Comparison of ENCODE assay signal across 25 cellular contexts in the genomic region with DNA sequence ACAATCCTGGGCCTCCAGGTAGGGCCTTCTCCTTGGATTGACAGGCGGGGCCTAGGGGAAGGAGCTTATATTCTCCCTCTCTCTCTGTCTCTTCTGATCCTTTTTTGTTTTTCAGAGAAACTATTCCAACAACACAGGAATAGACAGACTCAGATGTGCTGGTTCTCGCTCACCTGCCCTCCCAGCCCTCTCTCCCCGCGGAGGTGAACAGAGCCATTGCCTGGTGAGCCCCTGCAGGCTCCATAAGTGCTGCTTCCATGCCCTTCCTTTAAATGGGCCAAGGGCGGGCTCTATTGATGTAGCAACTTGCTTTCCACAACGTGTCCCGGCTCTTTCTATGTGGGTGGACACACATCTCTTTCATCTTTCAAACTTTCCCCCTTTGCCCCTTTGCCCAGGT.
"Had no signal": no experiment of that assay in that cellular context is flagged by ENCODE, and none has a peak within 500 bp of the region (broad histone marks: within the 10 kb centered on the region; RNA-seq: fewer than 3 reads in every experiment).

No MANE protein-coding gene starts in this region.

- H3K27me3 Mint-ChIP-seq: activated CD4-positive, alpha-beta memory T cell treated with anti-CD3 and anti-CD28 coated beads for 36 hours; activated CD4-positive, alpha-beta T cell treated with anti-CD3 and anti-CD28 coated beads, Interleukin-2, amount 10 ng/mL, durations not matched to agents 24 days and 14 days; activated T-cell treated with anti-CD3 and anti-CD28 coated beads, Interleukin-2, amount 50 U/mL, for 24 hours had no signal

- H3K9me3 Mint-ChIP-seq: activated CD4-positive, alpha-beta memory T cell treated with anti-CD3 and anti-CD28 coated beads for 36 hours; activated CD4-positive, alpha-beta T cell treated with anti-CD3 and anti-CD28 coated beads, Interleukin-2, amount 10 ng/mL, durations not matched to agents 24 days and 14 days; activated naive CD8-positive, alpha-beta T cell treated with anti-CD3 and anti-CD28 coated beads for 36 hours; activated naive CD8-positive, alpha-beta T cell treated with anti-CD3 and anti-CD28 coated beads, Interleukin-2, amount 50 U/mL, for 24 hours; activated T-cell treated with anti-CD3 and anti-CD28 coated beads, Interleukin-2, amount 50 U/mL, for 24 hours; activated T-cell treated with anti-CD3 and anti-CD28 coated beads, Interleukin-2, amount 50 U/mL, for 72 hours had no signal

- H3K27ac Mint-ChIP-seq: activated CD4-positive, alpha-beta memory T cell treated with anti-CD3 and anti-CD28 coated beads for 36 hours; activated CD4-positive, alpha-beta T cell treated with anti-CD3 and anti-CD28 coated beads for 36 hours; activated CD4-positive, alpha-beta T cell treated with anti-CD3 and anti-CD28 coated beads, Interleukin-2, amount 10 ng/mL, durations not matched to agents 24 days and 14 days; activated CD8-positive, alpha-beta T cell treated with anti-CD3 and anti-CD28 coated beads, Interleukin-2, amount 10 ng/mL, durations not matched to agents 7 days and 5 days; activated naive CD8-positive, alpha-beta T cell treated with anti-CD3 and anti-CD28 coated beads for 36 hours; activated naive CD8-positive, alpha-beta T cell treated with anti-CD3 and anti-CD28 coated beads, Interleukin-2, amount 50 U/mL, for 24 hours; activated T-cell treated with anti-CD3 and anti-CD28 coated beads, Interleukin-2, amount 50 U/mL, for 24 hours; activated T-cell treated with anti-CD3 and anti-CD28 coated beads, Interleukin-2, amount 50 U/mL, for 72 hours; effector memory CD8-positive, alpha-beta T cell had no signal

- DNase-seq: activated CD4-positive, alpha-beta memory T cell treated with anti-CD3 and anti-CD28 coated beads for 36 hours; activated CD4-positive, alpha-beta T cell treated with anti-CD3 and anti-CD28 coated beads for 36 hours; activated CD4-positive, CD25-positive, alpha-beta regulatory T cell; activated CD4-positive, CD25-positive, alpha-beta regulatory T cell treated with anti-CD3 and anti-CD28 coated beads, Interleukin-2, amount 50 U/mL, for 72 hours; activated CD8-positive, alpha-beta T cell treated with anti-CD3 and anti-CD28 coated beads, Interleukin-2, amount 10 ng/mL, durations not matched to agents 7 days and 5 days; activated gamma-delta T cell; activated naive CD4-positive, alpha-beta T cell; activated naive CD4-positive, alpha-beta T cell treated with anti-CD3 and anti-CD28 coated beads, Interleukin-2, amount 50 U/mL, for 16 hours; activated naive CD8-positive, alpha-beta T cell treated with anti-CD3 and anti-CD28 coated beads for 36 hours; activated naive CD8-positive, alpha-beta T cell treated with anti-CD3 and anti-CD28 coated beads, Interleukin-2, amount 50 U/mL, for 24 hours; activated T-cell treated with anti-CD3 and anti-CD28 coated beads for 4 hours; activated T-cell treated with anti-CD3 and anti-CD28 coated beads, Interleukin-2, amount 50 U/mL, for 24 hours; activated T-cell treated with anti-CD3 and anti-CD28 coated beads, Interleukin-2, amount 50 U/mL, for 72 hours; adrenal gland; amygdala; body of pancreas; caudate nucleus; cortex of kidney; dermis blood vessel endothelial cell; effector CD4-positive, alpha-beta T cell; effector memory CD8-positive, alpha-beta T cell; foreskin fibroblast; T-helper 2 cell had no signal

- ATAC-seq: activated CD4-positive, alpha-beta T cell treated with anti-CD3 and anti-CD28 coated beads for 36 hours; activated CD8-positive, alpha-beta T cell treated with anti-CD3 and anti-CD28 coated beads, Interleukin-2, amount 10 ng/mL, durations not matched to agents 7 days and 5 days; activated naive CD8-positive, alpha-beta T cell treated with anti-CD3 and anti-CD28 coated beads, Interleukin-2, amount 50 U/mL, for 24 hours; activated T-cell treated with anti-CD3 and anti-CD28 coated beads, Interleukin-2, amount 50 U/mL, for 72 hours; body of pancreas; effector memory CD8-positive, alpha-beta T cell had no signal

- H3K27me3 ChIP-seq: adrenal gland, body of pancreas had no signal

- H3K4me3 ChIP-seq: adrenal gland, body of pancreas had no signal

- H3K27ac ChIP-seq: adrenal gland, body of pancreas, epithelial cell of prostate had no signal

- H3K4me3 Mint-ChIP-seq: activated CD4-positive, alpha-beta memory T cell treated with anti-CD3 and anti-CD28 coated beads for 36 hours; activated CD4-positive, alpha-beta T cell treated with anti-CD3 and anti-CD28 coated beads for 36 hours; activated CD4-positive, alpha-beta T cell treated with anti-CD3 and anti-CD28 coated beads, Interleukin-2, amount 10 ng/mL, durations not matched to agents 24 days and 14 days; activated CD8-positive, alpha-beta T cell treated with anti-CD3 and anti-CD28 coated beads, Interleukin-2, amount 10 ng/mL, durations not matched to agents 7 days and 5 days; activated naive CD8-positive, alpha-beta T cell treated with anti-CD3 and anti-CD28 coated beads for 36 hours; activated naive CD8-positive, alpha-beta T cell treated with anti-CD3 and anti-CD28 coated beads, Interleukin-2, amount 50 U/mL, for 24 hours; activated T-cell treated with anti-CD3 and anti-CD28 coated beads, Interleukin-2, amount 50 U/mL, for 24 hours; activated T-cell treated with anti-CD3 and anti-CD28 coated beads, Interleukin-2, amount 50 U/mL, for 72 hours; effector memory CD8-positive, alpha-beta T cell had no signal

- H3K4me1 Mint-ChIP-seq: activated CD4-positive, alpha-beta T cell treated with anti-CD3 and anti-CD28 coated beads for 36 hours; activated CD4-positive, alpha-beta T cell treated with anti-CD3 and anti-CD28 coated beads, Interleukin-2, amount 10 ng/mL, durations not matched to agents 24 days and 14 days; activated naive CD8-positive, alpha-beta T cell treated with anti-CD3 and anti-CD28 coated beads, Interleukin-2, amount 50 U/mL, for 24 hours had no signal

- H3K4me1 ChIP-seq: adrenal gland, body of pancreas had no signal

- H3K36me3 ChIP-seq: adrenal gland had no signal

- H3K36me3 Mint-ChIP-seq: activated CD4-positive, alpha-beta memory T cell treated with anti-CD3 and anti-CD28 coated beads for 36 hours had no signal

- H3K9me3 ChIP-seq: adrenal gland, body of pancreas had no signal
